ENCODE assay signal across 26 cellular contexts in the genomic region with DNA sequence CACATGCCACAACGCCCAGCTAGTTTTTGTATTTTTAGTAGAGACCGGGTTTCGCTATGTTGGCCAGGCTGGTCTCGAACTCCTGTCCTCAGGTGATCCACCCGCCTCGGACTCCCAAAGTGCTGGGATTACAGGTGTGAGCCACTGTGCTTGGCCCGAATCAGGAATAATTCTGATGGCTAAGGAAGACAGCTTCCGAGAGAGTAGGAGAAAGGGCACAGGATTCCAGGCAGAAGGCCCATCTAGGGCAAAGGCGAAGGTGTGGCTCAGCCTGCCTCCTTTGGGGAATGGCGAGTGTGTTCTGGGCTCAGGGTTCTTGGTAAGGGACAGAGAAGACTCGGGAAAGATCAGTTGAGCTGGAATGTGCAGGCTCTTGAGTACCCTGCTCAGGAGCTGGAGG. TPM values are rescaled to one million over a fixed set of nuclear protein-coding genes. Genes with fewer than 3 reads are reported as not detected.
DNase-seq lines count a peak whose midpoint lies in the region; ATAC-seq and TF ChIP-seq lines count a peak whose summit lies in the region.
"Had no signal": no experiment of that assay in that cellular context is flagged by ENCODE, and none has a peak within 500 bp of the region (broad histone marks: within the 10 kb centered on the region; RNA-seq: fewer than 3 reads in every experiment).

No MANE protein-coding gene starts in this region.

- 90% methylated on average over 11 of the region's 11 CpGs for WGBS in right cardiac atrium
- WGBS in transverse colon (ENCODE audit: low coverage in 1 of 2), 2 donors: 62% methylated on average over 11 of the region's 11 CpGs; no CpG with 5 or more reads in 1 of the 2 donors

- peak overlapping the region; percentile 86 for H3K9ac ChIP-seq in adipocyte (ENCODE audit: low read length)
- H3K9ac ChIP-seq in mucosa of stomach (ENCODE audit: low read length): peak overlapping the region; percentile 19
- H3K9ac ChIP-seq: KMS-11 had no signal

- H3K36me3 ChIP-seq in adipocyte (ENCODE audit: control insufficient read depth, insufficient read depth, low read length, severe bottlenecking) (peaks cover under 1% of the 10 kb centered on the region), mucosa of stomach (ENCODE audit: control insufficient read depth, insufficient read depth, low read length) (no peaks in the 10 kb centered on the region), transverse colon (no peaks in the 10 kb centered on the region)
- H3K36me3 ChIP-seq: ascending aorta, lower lobe of right lung had no signal

- no peaks in the 10 kb centered on the region for H3K9me3 ChIP-seq in right cardiac atrium (ENCODE audit: control insufficient read depth, low read length)
- H3K9me3 ChIP-seq in adipocyte (ENCODE audit: control insufficient read depth, low read length): no peaks in the 10 kb centered on the region
- H3K9me3 ChIP-seq in mucosa of stomach (ENCODE audit: control insufficient read depth, low read length): no peaks in the 10 kb centered on the region
- H3K9me3 ChIP-seq in transverse colon: no peaks in the 10 kb centered on the region
- H3K9me3 ChIP-seq: ascending aorta, lower lobe of right lung, tibial artery had no signal

- peak in 1 of 3 donors; percentile 18 for DNase-seq in right cardiac atrium
- DNase-seq in Right ventricle myocardium inferior (ENCODE audit: missing footprints): no peak
- no peak for DNase-seq in adipocyte (ENCODE audit: low read depth)
- peak; percentile 63 for DNase-seq in transverse colon
- DNase-seq in NCI-H1048 (lab: John Stamatoyannopoulos, UW): no peak
- DNase-seq: activated CD4-positive, alpha-beta T cell treated with anti-CD3 and anti-CD28 coated beads for 4 hours; activated gamma-delta T cell; activated naive CD8-positive, alpha-beta T cell treated with anti-CD3 and anti-CD28 coated beads, Interleukin-2, amount 10 ng/mL, durations not matched to agents 7 days and 5 days; EL; lower lobe of right lung; MM.1S; NCI-H2081; NCI-H2227 treated with DMSO at 0.1 percent for 48 hours; NCI-H748 treated with DMSO at 0.1 percent for 48 hours; T-helper 9 cell; tibial artery had no signal

- no peak for TF ChIP-seq EP300 in transverse colon (IDR thresholded peaks at IDR 0.05; ENCODE audit: low read depth)

- no peak overlapping the region for H3K4me3 ChIP-seq in right cardiac atrium (ENCODE audit: low read length)
- H3K4me3 ChIP-seq in adipocyte (ENCODE audit: low read length): peak overlapping the region; percentile 85
- H3K4me3 ChIP-seq in mucosa of stomach (ENCODE audit: low read length): no peak overlapping the region
- H3K4me3 ChIP-seq in transverse colon: peak overlapping the region in 1 of 4 donors; percentile 64

- H3K27ac ChIP-seq in right cardiac atrium (ENCODE audit: low read length) (peak overlapping the region; percentile 42), transverse colon (peak overlapping the region; percentile 83 to 91 (median 86))
- H3K27ac ChIP-seq: ascending aorta, HL-60, KMS-11, tibial artery had no signal

- H3K27me3 ChIP-seq in right cardiac atrium (ENCODE audit: control insufficient read depth, insufficient read depth) (no peaks in the 10 kb centered on the region), adipocyte (replicated peaks; ENCODE audit: control insufficient read depth, insufficient read depth, low read length) (peaks cover 5% of the 10 kb centered on the region), mucosa of stomach (ENCODE audit: control insufficient read depth, insufficient read depth, low read length) (peaks cover 2% of the 10 kb centered on the region), transverse colon (peaks cover 4% of the 10 kb centered on the region)
- H3K27me3 ChIP-seq: ascending aorta had no signal

- TF ChIP-seq POLR2A in transverse colon (IDR thresholded peaks at IDR 0.05): peak; percentile 70

- peaks cover 3% of the 10 kb centered on the region for H3K4me1 ChIP-seq in right cardiac atrium (ENCODE audit: control insufficient read depth, insufficient read depth, low read length)
- peaks cover 21% of the 10 kb centered on the region for H3K4me1 ChIP-seq in adipocyte (ENCODE audit: control insufficient read depth, insufficient read depth, low read length)
- peaks cover 33% of the 10 kb centered on the region for H3K4me1 ChIP-seq in mucosa of stomach (ENCODE audit: control insufficient read depth, insufficient read depth, low read length)
- H3K4me1 ChIP-seq in transverse colon: peaks cover 4 to 33% (median 14%) of the 10 kb centered on the region in 4 donors

- in situ Hi-C loops in transverse colon (cut with MboI; ENCODE audit: low pct_ligation_motif_present in 1 of 4, low pct_unique_long_range_greater_than_20kb in 1 of 4, low sequenced_read_pairs in 3 of 4): no loop called here

- ATAC-seq in right cardiac atrium: no peak
- ATAC-seq in Right ventricle myocardium inferior: no peak
- no peak for ATAC-seq in HG02938 (IDR thresholded peaks at IDR 0.05; ENCODE audit: unreplicated experiment)
- no peak for ATAC-seq in HG03457 (IDR thresholded peaks at IDR 0.05; ENCODE audit: unreplicated experiment)
- ATAC-seq: esophagus mucosa; lower lobe of right lung; natural killer cell treated with Interleukin-12 subunit alpha and Interleukin-12 subunit beta and Interleukin-15 and Interleukin-18, amount 100 ng/mL, for 72 hours had no signal

- intact Hi-C loops in right cardiac atrium (cut with DNase I) (no loop called here), Right ventricle myocardium inferior (cut with DNase I) (no loop called here), transverse colon (cut with DNase I; ENCODE audit: low total_unique reads) (no loop called here)

- TF ChIP-seq CTCF in transverse colon (IDR thresholded peaks at IDR 0.05): no peak

RNA-seq across cellular contexts. Expression of a gene that starts 1.6 kb away (rescaled TPM):
- total RNA-seq in right cardiac atrium (not detected), Right ventricle myocardium inferior (not detected), transverse colon (not detected)
- not detected for polyA plus RNA-seq in right cardiac atrium
- total RNA-seq: activated CD8-positive, alpha-beta memory T cell treated with anti-CD3 and anti-CD28 coated beads for 36 hours; ascending aorta; esophagus mucosa; fibroblast of villous mesenchyme; lower lobe of right lung; natural killer cell treated with Interleukin-12 subunit alpha and Interleukin-12 subunit beta and Interleukin-15 and Interleukin-18, amount 100 ng/mL, for 72 hours had no signal

RNA-seq across cellular contexts. Expression of a gene that starts 13.9 kb away (rescaled TPM):
- total RNA-seq in right cardiac atrium: 100 to 1,000 TPM; 236 to 290 (median 263) TPM
- polyA plus RNA-seq in right cardiac atrium: 217 TPM
- 370 TPM for total RNA-seq in Right ventricle myocardium inferior
- 100 to 1,000 TPM in 1 of 4 donors, 10 to 100 TPM in 3; 34.2 to 111 (median 37.6) TPM for total RNA-seq in transverse colon

RNA-seq across cellular contexts. Expression of a gene that starts 18.4 kb away (rescaled TPM):
- total RNA-seq in right cardiac atrium (10 to 100 TPM; 33.9 to 63.4 (median 42.7) TPM), Right ventricle myocardium inferior (37.8 TPM), transverse colon (100 to 1,000 TPM in 1 of 4 donors, 10 to 100 TPM in 3; 74.8 to 232 (median 86.1) TPM)
- 44.5 TPM for polyA plus RNA-seq in right cardiac atrium

RNA-seq across cellular contexts. Expression of a gene that starts 18.6 kb away (rescaled TPM):
- under 1 TPM in 3 of 4 donors, not detected in 1; 0.08 to 0.14 (median 0.09) TPM for total RNA-seq in right cardiac atrium
- not detected for polyA plus RNA-seq in right cardiac atrium
- total RNA-seq in Right ventricle myocardium inferior: not detected
- total RNA-seq in transverse colon: 1 to 10 TPM in 1 of 4 donors, under 1 TPM in 2, not detected in 1; 0.14 to 1.5 (median 0.32) TPM
- total RNA-seq: ascending aorta, fibroblast of villous mesenchyme had no signal

RNA-seq across cellular contexts. Expression of a gene that starts 34.5 kb away (rescaled TPM):
- 10 to 100 TPM; 14.6 to 35.5 (median 19.3) TPM for total RNA-seq in right cardiac atrium
- polyA plus RNA-seq in right cardiac atrium: 18.5 TPM
- 15.5 TPM for total RNA-seq in Right ventricle myocardium inferior
- total RNA-seq in transverse colon: 10 to 100 TPM; 27.5 to 60.7 (median 32.2) TPM
